ENCODE assay signal across 17 cellular contexts in the genomic region with DNA sequence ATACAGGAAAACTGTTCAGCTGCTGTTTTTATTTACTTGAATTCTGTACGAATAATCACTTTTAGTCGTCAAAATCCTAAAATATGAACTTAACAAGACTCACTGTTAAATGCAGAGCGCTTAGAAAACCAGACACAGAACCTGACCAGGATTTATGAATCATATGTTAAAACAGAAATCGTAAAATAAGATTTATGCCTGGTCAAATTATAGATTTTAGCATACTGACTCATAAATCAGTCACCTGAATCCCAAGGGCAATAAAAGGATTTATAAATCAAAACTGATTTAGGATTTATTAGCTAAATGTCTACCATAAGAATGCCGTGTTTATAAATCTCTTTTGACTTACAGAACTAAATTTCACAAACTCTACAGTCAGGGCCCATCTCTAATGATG. TPM values are rescaled to one million over a fixed set of nuclear protein-coding genes. Genes with fewer than 3 reads are reported as not detected.
DNase-seq lines count a peak whose midpoint lies in the region; FAIRE-seq and TF ChIP-seq lines count a peak whose summit lies in the region.
"Had no signal": no experiment of that assay in that cellular context is flagged by ENCODE, and none has a peak within 500 bp of the region (broad histone marks: within the 10 kb centered on the region; RNA-seq: fewer than 3 reads in every experiment).

No MANE protein-coding gene starts in this region.

- no peaks in the 10 kb centered on the region for H3K79me2 ChIP-seq in smooth muscle cell (ENCODE audit: low read depth)

- 79% methylated on average over 5 of the region's 5 CpGs for WGBS in smooth muscle cell (ENCODE audit: low lambda C conversion rate)

- no peak for FAIRE-seq in HTR-8/SVneo (lab: Jason Lieb, UNC)
- FAIRE-seq: A204.1, GM12878 had no signal

- H3F3A ChIP-seq in smooth muscle cell (ENCODE audit: low read depth) = no peaks in the 10 kb centered on the region

- peaks cover 7% of the 10 kb centered on the region for H3K4me1 ChIP-seq in smooth muscle cell (ENCODE audit: low read depth)

- DNase-seq in HTR-8/SVneo (ENCODE audit: insufficient read length, low spot score) (peak; percentile 10), RWPE1 (ENCODE audit: low spot score) (peak; percentile 36), epithelial cell of prostate (ENCODE audit: low read depth, low spot score) (peak; percentile 10), NCI-H1694 treated with DMSO at 0.1 percent for 48 hours (lab: John Stamatoyannopoulos, UW) (no peak), cerebellar nuclear complex (lab: John Stamatoyannopoulos, UW) (no peak), smooth muscle cell (lab: John Stamatoyannopoulos, UW; ENCODE audit: unreplicated experiment) (no peak)
- no peak for DNase-seq in activated CD8-positive, alpha-beta memory T cell treated with anti-CD3 and anti-CD28 coated beads for 24 hours
- DNase-seq: AML-193; CD4-positive, alpha-beta T cell; DMS79 treated with DMSO at 0.1 percent for 48 hours; GOT3; H7 had no signal

- CTCF ChIA-PET in RWPE1 (lab: Yijun Ruan, JAX) = no interaction called here

- no peaks in the 10 kb centered on the region for H3K36me3 ChIP-seq in smooth muscle cell (ENCODE audit: low read depth)

- no peak overlapping the region for H3K4me2 ChIP-seq in smooth muscle cell

- H2AFZ ChIP-seq in smooth muscle cell (ENCODE audit: low read depth) = no peak overlapping the region

- TF ChIP-seq CTCF in RWPE1 (conservative IDR thresholded peaks at IDR 0.05; ENCODE audit: low read depth) (no peak), smooth muscle cell (IDR thresholded peaks at IDR 0.05; ENCODE audit: borderline replicate concordance, insufficient read depth, poor library complexity, severe bottlenecking) (no peak)

- H4K20me1 ChIP-seq in smooth muscle cell (ENCODE audit: low read depth) = no peaks in the 10 kb centered on the region

- H3K4me3 ChIP-seq in smooth muscle cell = no peak overlapping the region
- H3K4me3 ChIP-seq: GM12878 had no signal

- POLR2A ChIA-PET in RWPE1 (lab: Yijun Ruan, JAX; ENCODE audit: low non-redundant PET) = no interaction called here

- no peaks in the 10 kb centered on the region for H3K27me3 ChIP-seq in smooth muscle cell (ENCODE audit: low read depth)

- H3K9me3 ChIP-seq in smooth muscle cell (replicated peaks; ENCODE audit: low read depth) = no peaks in the 10 kb centered on the region

- H3K27ac ChIP-seq in RWPE1 (no peak overlapping the region), epithelial cell of prostate (no peak overlapping the region), smooth muscle cell (ENCODE audit: low read depth) (no peak overlapping the region)
- H3K27ac ChIP-seq: C4-2B had no signal

- no peak overlapping the region for H3K9ac ChIP-seq in smooth muscle cell (ENCODE audit: low read depth)

RNA-seq across cellular contexts. Expression of gene CYYR1, which starts 28.9 kb away (rescaled TPM):
- total RNA-seq in smooth muscle cell = 4.0 and 8.0 TPM in 2 replicates
- 4.0 and 5.1 TPM in 2 replicates for polyA plus RNA-seq in smooth muscle cell
- total RNA-seq: CD4-positive, alpha-beta T cell; G401 had no signal
- polyA plus RNA-seq: BJ had no signal

Comparison
In these comparisons a context has a peak if more than half of its experiments do, and no peak if none do; other contexts are left out.
1. DNase-seq: peak in HTR-8/SVneo (single experiment), RWPE1 (single experiment) and epithelial cell of prostate (single experiment); none in NCI-H1694 treated with DMSO at 0.1 percent for 48 hours (single experiment), cerebellar nuclear complex (0 of 2), smooth muscle cell (single experiment) and activated CD8-positive, alpha-beta memory T cell treated with anti-CD3 and anti-CD28 coated beads for 24 hours (single experiment).